7 cellular contexts compared by ENCODE assay signal in genomic region chr19:57851821-57852588, GRCh38. TPM values are rescaled to one million over a fixed set of nuclear protein-coding genes. Genes with fewer than 3 reads are reported as not detected.
DNase-seq lines count a peak whose midpoint lies in the region; ATAC-seq, FAIRE-seq and TF ChIP-seq lines count a peak whose summit lies in the region.
"Not testable (repeated sequence)": the region's sequence is repeated elsewhere in the genome, so short reads cannot be mapped to it uniquely, and the experiment has no call there.

No MANE protein-coding gene starts in this region.

- peaks cover 17 to 83% (median 51%) of the 10 kb centered on the region in 11 experiments; a peak in 20 of 22 replicates for H4K20me1 ChIP-seq in BLaER1 treated with 17β-estradiol and CSF1 and Interleukin-3, amounts not matched to agents 10 nM and 100 nM
- not testable (repeated sequence) for H4K20me1 ChIP-seq in K562 (replicated peaks; ENCODE audit: control insufficient read depth, insufficient read depth, low read length)

- peaks cover 21% of the 10 kb centered on the region for H3K4me1 Mint-ChIP-seq in WTC11
- peaks cover 12% of the 10 kb centered on the region for H3K4me1 Mint-ChIP-seq in osteocyte (ENCODE audit: unreplicated experiment)

- not testable (repeated sequence) for H3K27me3 ChIP-seq in BLaER1 treated with 17β-estradiol and CSF1 and Interleukin-3, amounts not matched to agents 10 nM and 100 nM; HUES64 (ENCODE audit: insufficient read depth, low read length); K562 (ENCODE audit: control insufficient read depth in 2 of 2, insufficient read depth in 2 of 2, low read length in 2 of 2); iPS-20b (ENCODE audit: insufficient read depth, low read length); mucosa of stomach (ENCODE audit: control insufficient read depth, insufficient read depth, low read length)

- H3K79me2 ChIP-seq in K562 (ENCODE audit: control insufficient read depth, insufficient read depth, low read length): peaks cover 41% of the 10 kb centered on the region

- H3K27me3 Mint-ChIP-seq in WTC11 (ENCODE audit: low read depth); osteocyte (ENCODE audit: unreplicated experiment): not testable (repeated sequence)

- peaks cover 41 to 78% (median 53%) of the 10 kb centered on the region in 11 experiments for H3K36me3 ChIP-seq in BLaER1 treated with 17β-estradiol and CSF1 and Interleukin-3, amounts not matched to agents 10 nM and 100 nM
- H3K36me3 ChIP-seq in HUES64 (ENCODE audit: insufficient read depth, low read length): peaks cover 42% of the 10 kb centered on the region
- peaks cover 46% of the 10 kb centered on the region; the same call in 2 of the 3 replicates for H3K36me3 ChIP-seq in K562 (ENCODE audit: control insufficient read depth, insufficient read depth, low read length)
- peaks cover 46% of the 10 kb centered on the region for H3K36me3 ChIP-seq in iPS-20b (ENCODE audit: insufficient read depth, low read depth, low read length)
- H3K36me3 ChIP-seq in mucosa of stomach (ENCODE audit: control insufficient read depth, insufficient read depth, low read length): not testable (repeated sequence)

- not testable (repeated sequence) for H2AFZ ChIP-seq in K562 (ENCODE audit: low read depth, low read length)

- POLR2A ChIA-PET in WTC11 (lab: Charles Lee): interaction anchor here (0.6 kb wide), 1 partner anchor 11 kb away, joined by 3 read pairs; no protein-coding TSS in a partner anchor
- POLR2A ChIA-PET in K562 (lab: Yijun Ruan, JAX): interaction anchor here (1.3 kb wide), 1 partner anchor 10 kb away, joined by 5 read pairs; no protein-coding TSS in a partner anchor

- H3K9me1 ChIP-seq in K562 (ENCODE audit: control insufficient read depth, insufficient read depth, low read length): not testable (repeated sequence)

- H3K4me3 Mint-ChIP-seq in WTC11: peak overlapping the region; percentile 86; the same call in 1 of the 2 replicates
- peak overlapping the region; percentile 30 for H3K4me3 Mint-ChIP-seq in osteocyte (ENCODE audit: unreplicated experiment)

- H3K27ac ChIP-seq in BLaER1 treated with 17β-estradiol and CSF1 and Interleukin-3, amounts not matched to agents 10 nM and 100 nM; HUES64 (ENCODE audit: low read depth, low read length); K562 (ENCODE audit: extremely low read depth, low read depth, low read length); iPS-20b (ENCODE audit: low read length): not testable (repeated sequence)

- intact Hi-C loops in K562 (cut with micrococcal nuclease): not testable (repeated sequence)

- TF ChIP-seq RAD21 in K562 (CRISPR knock-in tag; conservative IDR thresholded peaks at IDR 0.05 in 1 of 2, IDR thresholded peaks at IDR 0.05 in 1 of 2): not testable (repeated sequence)

- not testable (repeated sequence) for ATAC-seq in WTC11, K562

- 0 out of 22 replicates have a peak overlapping the region, but pooled peaks of 2 of the 11 experiments have one; percentile 87 to 88 for H3K9ac ChIP-seq in BLaER1 treated with 17β-estradiol and CSF1 and Interleukin-3, amounts not matched to agents 10 nM and 100 nM
- H3K9ac ChIP-seq in HUES64 (ENCODE audit: low read depth, low read length); K562 (ENCODE audit: insufficient read depth in 1 of 2, low read depth in 2 of 2, low read length in 2 of 2); iPS-20b (ENCODE audit: low read depth, low read length): not testable (repeated sequence)
- H3K9ac ChIP-seq in mucosa of stomach (ENCODE audit: low read length): peak overlapping the region; percentile 90

- not testable (repeated sequence) for H3K9me3 ChIP-seq in BLaER1 treated with 17β-estradiol and CSF1 and Interleukin-3, amounts not matched to agents 10 nM and 100 nM (replicated peaks in 1 of 11); HUES64 (ENCODE audit: insufficient read depth, low read depth, low read length); K562 (replicated peaks; ENCODE audit: control insufficient read depth, insufficient read depth, low read depth, low read length); iPS-20b (ENCODE audit: insufficient read depth, low read depth, low read length); mucosa of stomach (ENCODE audit: control insufficient read depth, low read length)

- FAIRE-seq in K562 (lab: Jason Lieb, UNC): peak; percentile 52

- H3K27ac Mint-ChIP-seq in WTC11: peak overlapping the region; percentile 95; the same call in 1 of the 2 replicates
- not testable (repeated sequence) for H3K27ac Mint-ChIP-seq in osteocyte (ENCODE audit: unreplicated experiment)

- not testable (repeated sequence) for H3K9me3 Mint-ChIP-seq in WTC11; osteocyte (ENCODE audit: unreplicated experiment)

- not testable (repeated sequence) for TF ChIP-seq CTCF in WTC11 (IDR thresholded peaks at IDR 0.05); K562 (IDR thresholded peaks at IDR 0.05 in 2 of 3, conservative IDR thresholded peaks at IDR 0.05 in 1 of 3; ENCODE audit: insufficient read depth in 2 of 3, low read depth in 1 of 3, low read length in 3 of 3); osteocyte (IDR thresholded peaks at IDR 0.05)

- H3K4me3 ChIP-seq in BLaER1 treated with 17β-estradiol and CSF1 and Interleukin-3, amounts not matched to agents 10 nM and 100 nM; K562: not testable (repeated sequence)
- H3K4me3 ChIP-seq in HUES64 (ENCODE audit: low read length): 0 out of 2 replicates have a peak overlapping the region, but pooled peaks have one; percentile 79
- peak overlapping the region; percentile 90; the same call in 1 of the 2 replicates for H3K4me3 ChIP-seq in iPS-20b (ENCODE audit: low read length)
- H3K4me3 ChIP-seq in mucosa of stomach (ENCODE audit: low read length): peak overlapping the region; percentile 81

- BruUV-seq in K562 (replicated peaks; lab: Mats Ljungman, UMichigan): not testable (repeated sequence)

- H3K36me3 Mint-ChIP-seq in WTC11 (peaks cover 38% of the 10 kb centered on the region), osteocyte (ENCODE audit: unreplicated experiment) (peaks cover 29% of the 10 kb centered on the region)

- peaks cover 14 to 28% (median 16%) of the 10 kb centered on the region in 10 experiments for H3K4me1 ChIP-seq in BLaER1 treated with 17β-estradiol and CSF1 and Interleukin-3, amounts not matched to agents 10 nM and 100 nM
- not testable (repeated sequence) for H3K4me1 ChIP-seq in HUES64 (ENCODE audit: insufficient read depth, low read length); K562 (replicated peaks in 1 of 2; ENCODE audit: control insufficient read depth in 2 of 2, insufficient read depth in 2 of 2, low read length in 2 of 2); iPS-20b (ENCODE audit: insufficient read depth, low read length)
- peaks cover 16% of the 10 kb centered on the region for H3K4me1 ChIP-seq in mucosa of stomach (ENCODE audit: control insufficient read depth, insufficient read depth, low read length)

- in situ Hi-C loops in K562 (cut with MboI): not testable (repeated sequence)

- TF ChIP-seq POLR2A in K562 (conservative IDR thresholded peaks at IDR 0.05): not testable (repeated sequence)

- CTCF ChIA-PET in WTC11 (lab: Charles Lee): interaction anchor here (0.7 to 1.0 kb wide), 2 partner anchors 9 to 52 kb away, joined by 3 read pairs; no protein-coding TSS in a partner anchor
- CTCF ChIA-PET in K562 (lab: Yijun Ruan, JAX; ENCODE audit: low intra/inter-chr PET ratio): not testable (repeated sequence)

- TF ChIP-seq EP300 in K562 (IDR thresholded peaks at IDR 0.05; ENCODE audit: low read length): not testable (repeated sequence)

- peak overlapping the region in 10 of 11 experiments; percentile 87 to 96 (median 92); a peak in 13 of 22 replicates for H3K4me2 ChIP-seq in BLaER1 treated with 17β-estradiol and CSF1 and Interleukin-3, amounts not matched to agents 10 nM and 100 nM
- H3K4me2 ChIP-seq in K562 (ENCODE audit: insufficient read depth, low read length): not testable (repeated sequence)

- not testable (repeated sequence) for DNase-seq in WTC11 (ENCODE audit: low spot score); K562 (ENCODE audit: extremely low read depth in 1 of 4, low spot score in 3 of 4); osteocyte (ENCODE audit: extremely low spot score, unreplicated experiment)

- 84% methylated on average over 4 of the region's 6 CpGs for WGBS in HUES64
- 93% methylated on average over 3 of the region's 6 CpGs for WGBS in K562 (ENCODE audit: insufficient coverage, low coverage, missing lambda C conversion rate)

RNA-seq across cellular contexts. Expression of gene ZNF587, which starts 2.3 kb away (rescaled TPM):
- polyA plus RNA-seq in HUES64 (2013, experiment 1 of 2): 10.7 TPM
- 11.9 TPM for polyA plus RNA-seq in HUES64 (2013, experiment 2 of 2)
- total RNA-seq in WTC11 (2021) (46.6 to 57.0 TPM (median 47.0 TPM) in 3 replicates), K562 (2014; rRNA removed) (9.8 and 13.0 TPM in 2 replicates), K562 (2014; rRNA removed; fragmentation: Illumina TruSeq; extraction: Trizol) (42.0 and 47.5 TPM in 2 replicates), K562 (2015; rRNA removed; fragmentation: Illumina TruSeq; extraction: Trizol) (31.8 and 32.5 TPM in 2 replicates), K562 (2021) (33.9 and 35.1 TPM in 2 replicates), osteocyte (33.5 and 34.2 TPM in 2 replicates)
- total RNA-seq in K562 (2011; cell fraction: chromatin; rRNA removed; ENCODE audit: low replicate concordance): 121 and 215 TPM in 2 replicates
- 71.4 and 81.6 TPM in 2 replicates for total RNA-seq in K562 (2011; cell fraction: nucleolus; rRNA removed)
- 111 and 192 TPM in 2 replicates for total RNA-seq in K562 (2011; cell fraction: nucleoplasm; rRNA removed)
- polyA plus RNA-seq in K562 (2011; rRNA removed) (30.2 and 41.7 TPM in 2 replicates), K562 (2014; fragmentation: Illumina TruSeq; extraction: Trizol) (24.4 and 24.9 TPM in 2 replicates), K562 (2014; fragmentation: Nextera tagmentation; extraction: Ambion mirVana) (1 to 10 TPM; 3.2 to 3.6 TPM), K562 (2014; rRNA removed) (22.7 and 28.7 TPM in 2 replicates)
- 15.4 and 26.5 TPM in 2 replicates for polyA plus RNA-seq in K562 (2011; cell fraction: cytosol; rRNA removed)
- polyA plus RNA-seq in K562 (2011; cell fraction: nucleus; rRNA removed): 48.4 and 64.5 TPM in 2 replicates
- 14.0 and 22.1 TPM in 2 replicates for polyA plus RNA-seq in K562 (2012)
- polyA minus RNA-seq in K562 (2011; rRNA and poly(A)+ RNA removed): 47.5 and 57.6 TPM in 2 replicates
- polyA minus RNA-seq in K562 (2011; cell fraction: cytosol; rRNA and poly(A)+ RNA removed): 33.0 and 33.9 TPM in 2 replicates
- polyA minus RNA-seq in K562 (2011; cell fraction: nucleus; rRNA and poly(A)+ RNA removed): 12.4 and 31.0 TPM in 2 replicates

RNA-seq across cellular contexts. Expression of gene ZNF587B, which starts 21.9 kb away (rescaled TPM):
- polyA plus RNA-seq in HUES64 (2013, experiment 1 of 2): 18.8 TPM
- polyA plus RNA-seq in HUES64 (2013, experiment 2 of 2): 19.2 TPM
- total RNA-seq in WTC11 (2021) (39.9 to 43.2 TPM (median 41.7 TPM) in 3 replicates), K562 (2014; rRNA removed) (24.7 and 28.9 TPM in 2 replicates), K562 (2014; rRNA removed; fragmentation: Illumina TruSeq; extraction: Trizol) (37.5 and 43.1 TPM in 2 replicates), K562 (2015; rRNA removed; fragmentation: Illumina TruSeq; extraction: Trizol) (37.0 and 37.1 TPM in 2 replicates), K562 (2021) (23.2 and 28.6 TPM in 2 replicates), osteocyte (14.4 and 16.5 TPM in 2 replicates)
- 74.5 and 127 TPM in 2 replicates for total RNA-seq in K562 (2011; cell fraction: chromatin; rRNA removed; ENCODE audit: low replicate concordance)
- 50.5 and 52.2 TPM in 2 replicates for total RNA-seq in K562 (2011; cell fraction: nucleolus; rRNA removed)
- 90.6 and 144 TPM in 2 replicates for total RNA-seq in K562 (2011; cell fraction: nucleoplasm; rRNA removed)
- polyA plus RNA-seq in K562 (2011; rRNA removed) (14.4 and 17.9 TPM in 2 replicates), K562 (2014; fragmentation: Illumina TruSeq; extraction: Trizol) (14.3 and 17.1 TPM in 2 replicates), K562 (2014; fragmentation: Nextera tagmentation; extraction: Ambion mirVana) (1 to 10 TPM; 7.4 to 8.8 TPM), K562 (2014; rRNA removed) (14.2 and 20.8 TPM in 2 replicates)
- polyA plus RNA-seq in K562 (2011; cell fraction: cytosol; rRNA removed): 5.0 and 8.1 TPM in 2 replicates
- polyA plus RNA-seq in K562 (2011; cell fraction: nucleus; rRNA removed): 21.1 and 24.4 TPM in 2 replicates
- 8.0 and 9.2 TPM in 2 replicates for polyA plus RNA-seq in K562 (2012)
- polyA minus RNA-seq in K562 (2011; rRNA and poly(A)+ RNA removed): 45.7 and 51.1 TPM in 2 replicates
- polyA minus RNA-seq in K562 (2011; cell fraction: cytosol; rRNA and poly(A)+ RNA removed): 9.9 and 22.2 TPM in 2 replicates
- polyA minus RNA-seq in K562 (2011; cell fraction: nucleus; rRNA and poly(A)+ RNA removed): 13.6 and 21.4 TPM in 2 replicates

RNA-seq across cellular contexts. Expression of gene ZNF814, which starts 36.8 kb away (rescaled TPM):
- 45.5 TPM for polyA plus RNA-seq in HUES64 (2013, experiment 1 of 2)
- 48.6 TPM for polyA plus RNA-seq in HUES64 (2013, experiment 2 of 2)
- total RNA-seq in WTC11 (2021) (60.7 to 80.8 TPM (median 77.8 TPM) in 3 replicates), K562 (2014; rRNA removed) (1.2 and 1.9 TPM in 2 replicates), K562 (2014; rRNA removed; fragmentation: Illumina TruSeq; extraction: Trizol) (2.6 and 3.3 TPM in 2 replicates), K562 (2015; rRNA removed; fragmentation: Illumina TruSeq; extraction: Trizol) (1.7 and 2.6 TPM in 2 replicates), K562 (2021) (3.0 and 3.1 TPM in 2 replicates), osteocyte (17.2 and 18.0 TPM in 2 replicates)
- total RNA-seq in K562 (2011; cell fraction: chromatin; rRNA removed; ENCODE audit: low replicate concordance): 29.0 and 39.0 TPM in 2 replicates
- total RNA-seq in K562 (2011; cell fraction: nucleolus; rRNA removed): 21.2 and 21.8 TPM in 2 replicates
- 38.9 and 50.6 TPM in 2 replicates for total RNA-seq in K562 (2011; cell fraction: nucleoplasm; rRNA removed)
- polyA plus RNA-seq in K562 (2011; rRNA removed) (3.2 and 3.5 TPM in 2 replicates), K562 (2014; fragmentation: Illumina TruSeq; extraction: Trizol) (0.42 and 0.73 TPM in 2 replicates), K562 (2014; fragmentation: Nextera tagmentation; extraction: Ambion mirVana) (1 to 10 TPM; 1.4 to 1.5 TPM), K562 (2014; rRNA removed) (1.5 and 1.7 TPM in 2 replicates)
- polyA plus RNA-seq in K562 (2011; cell fraction: cytosol; rRNA removed): 1.1 and 1.5 TPM in 2 replicates
- polyA plus RNA-seq in K562 (2011; cell fraction: nucleus; rRNA removed): 5.1 and 5.8 TPM in 2 replicates
- polyA plus RNA-seq in K562 (2012): 2.1 and 3.9 TPM in 2 replicates
- polyA minus RNA-seq in K562 (2011; rRNA and poly(A)+ RNA removed): 7.8 and 8.0 TPM in 2 replicates
- polyA minus RNA-seq in K562 (2011; cell fraction: cytosol; rRNA and poly(A)+ RNA removed): 2.3 and 5.2 TPM in 2 replicates
- 5.3 and 7.1 TPM in 2 replicates for polyA minus RNA-seq in K562 (2011; cell fraction: nucleus; rRNA and poly(A)+ RNA removed)

RNA-seq across cellular contexts. Expression of gene ZNF552, which starts 37.3 kb away (rescaled TPM):
- polyA plus RNA-seq in HUES64 (2013, experiment 1 of 2): 7.9 TPM
- polyA plus RNA-seq in HUES64 (2013, experiment 2 of 2): 5.1 TPM
- total RNA-seq in WTC11 (2021) (9.0 to 13.1 TPM (median 9.3 TPM) in 3 replicates), K562 (2014; rRNA removed) (7.3 and 8.1 TPM in 2 replicates), K562 (2014; rRNA removed; fragmentation: Illumina TruSeq; extraction: Trizol) (11.4 and 13.2 TPM in 2 replicates), K562 (2015; rRNA removed; fragmentation: Illumina TruSeq; extraction: Trizol) (12.4 and 13.3 TPM in 2 replicates), K562 (2021) (7.1 and 7.2 TPM in 2 replicates), osteocyte (5.2 and 9.0 TPM in 2 replicates)
- total RNA-seq in K562 (2011; cell fraction: chromatin; rRNA removed; ENCODE audit: low replicate concordance): 30.9 and 41.2 TPM in 2 replicates
- 27.5 and 37.2 TPM in 2 replicates for total RNA-seq in K562 (2011; cell fraction: nucleolus; rRNA removed)
- total RNA-seq in K562 (2011; cell fraction: nucleoplasm; rRNA removed): 32.6 and 36.0 TPM in 2 replicates
- polyA plus RNA-seq in K562 (2011; rRNA removed) (6.7 and 8.9 TPM in 2 replicates), K562 (2014; fragmentation: Illumina TruSeq; extraction: Trizol) (9.8 and 11.2 TPM in 2 replicates), K562 (2014; fragmentation: Nextera tagmentation; extraction: Ambion mirVana) (1 to 10 TPM; 4.4 to 8.5 TPM), K562 (2014; rRNA removed) (8.1 and 8.5 TPM in 2 replicates)
- polyA plus RNA-seq in K562 (2011; cell fraction: cytosol; rRNA removed): 3.9 and 7.4 TPM in 2 replicates
- 11.1 and 14.8 TPM in 2 replicates for polyA plus RNA-seq in K562 (2011; cell fraction: nucleus; rRNA removed)
- 5.9 and 6.0 TPM in 2 replicates for polyA plus RNA-seq in K562 (2012)
- 10.5 and 11.7 TPM in 2 replicates for polyA minus RNA-seq in K562 (2011; rRNA and poly(A)+ RNA removed)
- polyA minus RNA-seq in K562 (2011; cell fraction: cytosol; rRNA and poly(A)+ RNA removed): 2.8 and 4.8 TPM in 2 replicates
- 12.3 and 16.7 TPM in 2 replicates for polyA minus RNA-seq in K562 (2011; cell fraction: nucleus; rRNA and poly(A)+ RNA removed)
